Comparison of ENCODE assay signal across 1 cellular context in genomic region chr2:205197468-205198129, GRCh38.
TF ChIP-seq lines count a peak whose summit lies in the region.

No MANE protein-coding gene starts in this region.

TF ChIP-seq in GM23338, 12 proteins besides CTCF, POLR2A, EP300 and RAD21 (continued from another document):
- no peak for TF ChIP-seq REST (IDR thresholded peaks at IDR 0.05; ENCODE audit: unreplicated experiment)
- no peak for TF ChIP-seq CREB1 (CRISPR knock-in tag; IDR thresholded peaks at IDR 0.05; ENCODE audit: low read depth)
